In genomic region chr6:2133718-2134310, GRCh38 we compare ENCODE assay signal across 1 cellular context.
TF ChIP-seq lines count a peak whose summit lies in the region.

No MANE protein-coding gene starts in this region.

TF ChIP-seq in GM23338, 12 proteins besides CTCF, POLR2A, EP300 and RAD21 (continued from another document):
- TF ChIP-seq ETS1 (IDR thresholded peaks at IDR 0.05) (no peak), EZH2phosphoT487 (IDR thresholded peaks at IDR 0.05; ENCODE audit: unreplicated experiment) (no peak), POLR2AphosphoS5 (IDR thresholded peaks at IDR 0.05; ENCODE audit: low read depth) (no peak), CREB1 (CRISPR knock-in tag; IDR thresholded peaks at IDR 0.05; ENCODE audit: low read depth) (no peak), ZNF331 (CRISPR knock-in tag; IDR thresholded peaks at IDR 0.05; ENCODE audit: low read depth) (no peak), ZNF462 (CRISPR knock-in tag; IDR thresholded peaks at IDR 0.05) (no peak)
